Comparison of ENCODE assay signal across 7 cellular contexts in genomic region chr17:45430738-45431530, GRCh38. TPM values are rescaled to one million over a fixed set of nuclear protein-coding genes. Genes with fewer than 3 reads are reported as not detected.
DNase-seq lines count a peak whose midpoint lies in the region; ATAC-seq and TF ChIP-seq lines count a peak whose summit lies in the region.

No MANE protein-coding gene starts in this region.

- no peaks in the 10 kb centered on the region for H3K27me3 Mint-ChIP-seq in activated CD8-positive, alpha-beta T cell treated with anti-CD3 and anti-CD28 coated beads, Interleukin-2, amount 10 ng/mL, durations not matched to agents 7 days and 5 days (ENCODE audit: low read depth)

- peaks cover 23% of the 10 kb centered on the region for H3K36me3 Mint-ChIP-seq in activated CD8-positive, alpha-beta T cell treated with anti-CD3 and anti-CD28 coated beads, Interleukin-2, amount 10 ng/mL, durations not matched to agents 7 days and 5 days (ENCODE audit: low read depth)

- H3K27me3 ChIP-seq in right atrium auricular region (peaks cover 9 to 11% of the 10 kb centered on the region in 2 donors), MG63 (no peaks in the 10 kb centered on the region; the same call in 1 of the 2 replicates)

- H3K27ac ChIP-seq in right atrium auricular region, result peak overlapping the region in 1 of 2 donors; percentile 65
- peak overlapping the region in 20 of 21 experiments; percentile 60 to 97 (median 88) for H3K27ac ChIP-seq in skin epidermis

- no peaks in the 10 kb centered on the region for H3K9me3 Mint-ChIP-seq in activated CD8-positive, alpha-beta T cell treated with anti-CD3 and anti-CD28 coated beads, Interleukin-2, amount 10 ng/mL, durations not matched to agents 7 days and 5 days (ENCODE audit: insufficient read depth)

- H3K9me3 ChIP-seq in right atrium auricular region (no peaks in the 10 kb centered on the region), MG63 (no peaks in the 10 kb centered on the region)

- peak; percentile 4 for ATAC-seq in GM18520 (IDR thresholded peaks at IDR 0.05; ENCODE audit: unreplicated experiment)
- peak; percentile 28 for ATAC-seq in HG02943 (IDR thresholded peaks at IDR 0.05; ENCODE audit: low read depth, unreplicated experiment)
- ATAC-seq in activated CD8-positive, alpha-beta T cell treated with anti-CD3 and anti-CD28 coated beads, Interleukin-2, amount 10 ng/mL, durations not matched to agents 7 days and 5 days, result peak; percentile 48

- peak overlapping the region; percentile 44 to 61 for H3K4me3 ChIP-seq in right atrium auricular region
- H3K4me3 ChIP-seq in skin epidermis, result peak overlapping the region; percentile 50 to 67 (median 61)
- no peak overlapping the region for H3K4me3 ChIP-seq in MG63

- CTCF ChIA-PET in activated CD8-positive, alpha-beta T cell treated with anti-CD3 and anti-CD28 coated beads, Interleukin-2, amount 10 ng/mL, durations not matched to agents 7 days and 5 days (lab: Charles Lee), result interaction anchor here (1.2 kb wide), 1 partner anchor 9 kb away, joined by 3 read pairs; no protein-coding TSS in a partner anchor

- H3K4me3 Mint-ChIP-seq in activated CD8-positive, alpha-beta T cell treated with anti-CD3 and anti-CD28 coated beads, Interleukin-2, amount 10 ng/mL, durations not matched to agents 7 days and 5 days, result peak overlapping the region; percentile 86

- H3K27ac Mint-ChIP-seq in activated CD8-positive, alpha-beta T cell treated with anti-CD3 and anti-CD28 coated beads, Interleukin-2, amount 10 ng/mL, durations not matched to agents 7 days and 5 days, result peak overlapping the region; percentile 86

- H3K36me3 ChIP-seq in right atrium auricular region (peaks cover 4% of the 10 kb centered on the region), MG63 (no peaks in the 10 kb centered on the region)

- DNase-seq in activated CD8-positive, alpha-beta T cell treated with anti-CD3 and anti-CD28 coated beads, Interleukin-2, amount 10 ng/mL, durations not matched to agents 7 days and 5 days, result peak; percentile 79
- DNase-seq in right atrium auricular region (ENCODE audit: low spot score) (no peak), MG63 (no peak)
- DNase-seq in NK-92 treated with Interleukin-12 subunit alpha and Interleukin-12 subunit beta, amount 100 ng/mL, for 24 hours (lab: John Stamatoyannopoulos, UW), result no peak

- no peak for TF ChIP-seq CTCF in right atrium auricular region (IDR thresholded peaks at IDR 0.05)

- H3K4me1 ChIP-seq in right atrium auricular region, result peaks cover 0 to 60% of the 10 kb centered on the region in 2 donors

- peaks cover 40% of the 10 kb centered on the region for H3K4me1 Mint-ChIP-seq in activated CD8-positive, alpha-beta T cell treated with anti-CD3 and anti-CD28 coated beads, Interleukin-2, amount 10 ng/mL, durations not matched to agents 7 days and 5 days (ENCODE audit: low read depth)

- POLR2A ChIA-PET in activated CD8-positive, alpha-beta T cell treated with anti-CD3 and anti-CD28 coated beads, Interleukin-2, amount 10 ng/mL, durations not matched to agents 7 days and 5 days (lab: Charles Lee), result interaction anchor here (0.6 to 0.9 kb wide), 3 partner anchors 20 to 270 kb away, joined by 3 read pairs; no protein-coding TSS in a partner anchor

RNA-seq across cellular contexts. Expression of gene ARHGAP27, which starts 1.7 kb away (rescaled TPM):
- total RNA-seq in activated CD8-positive, alpha-beta T cell treated with anti-CD3 and anti-CD28 coated beads, Interleukin-2, amount 10 ng/mL, durations not matched to agents 7 days and 5 days, result 100 to 1,000 TPM; 100 to 106 TPM
- 10 to 100 TPM; 18.9 to 21.9 TPM for total RNA-seq in right atrium auricular region
- total RNA-seq in MG63 (2014; rRNA removed; shearing (Covaris generic); ENCODE audit: low replicate concordance), result 0.07 and 1.5 TPM in 2 replicates

RNA-seq across cellular contexts. Expression of gene PLEKHM1, which starts 59.6 kb away (rescaled TPM):
- 10 to 100 TPM; 50.5 to 52.7 TPM for total RNA-seq in activated CD8-positive, alpha-beta T cell treated with anti-CD3 and anti-CD28 coated beads, Interleukin-2, amount 10 ng/mL, durations not matched to agents 7 days and 5 days
- 10 to 100 TPM; 26.9 to 46.1 TPM for total RNA-seq in right atrium auricular region
- 3.1 and 14.7 TPM in 2 replicates for total RNA-seq in MG63 (2014; rRNA removed; shearing (Covaris generic); ENCODE audit: low replicate concordance)

Comparison
In these comparisons a context has a peak if more than half of its experiments do, and no peak if none do; other contexts are left out.
1. RNA of gene ARHGAP27, which starts 1.7 kb away (total RNA-seq): 100 to 106 TPM in activated CD8-positive, alpha-beta T cell treated with anti-CD3 and anti-CD28 coated beads, Interleukin-2, amount 10 ng/mL, durations not matched to agents 7 days and 5 days; 18.9 to 21.9 TPM in right atrium auricular region and 0.07 to 1.5 TPM in MG63; every median in the first group is over 4 times any median in the second.
2. Peak in every context shown above with its lines, with median percentiles within 50 percentile points of each other: ATAC-seq.